In genomic region chr2:240204431-240205276, GRCh38 we compare ENCODE assay signal across 1 cellular context.
TF ChIP-seq lines count a peak whose summit lies in the region.

No MANE protein-coding gene starts in this region.

TF ChIP-seq in HCT116, 20 proteins besides CTCF, POLR2A, EP300 and RAD21 (continued from another document):
- TF ChIP-seq REST (IDR thresholded peaks at IDR 0.05; ENCODE audit: low read depth) (no peak), SRF (IDR thresholded peaks at IDR 0.05; ENCODE audit: low read depth) (no peak), SIN3A (IDR thresholded peaks at IDR 0.05; ENCODE audit: low read depth) (no peak), ELF1 (IDR thresholded peaks at IDR 0.05; ENCODE audit: borderline replicate concordance, low read depth) (no peak), TCF7L2 (IDR thresholded peaks at IDR 0.05; ENCODE audit: borderline replicate concordance, extremely low read depth, insufficient read depth, insufficient read length) (no peak)
